Comparison of ENCODE assay signal across 13 cellular contexts in genomic region chr6:125818659-125819297, GRCh38. TPM values are rescaled to one million over a fixed set of nuclear protein-coding genes. Genes with fewer than 3 reads are reported as not detected.
DNase-seq lines count a peak whose midpoint lies in the region; ATAC-seq, FAIRE-seq and TF ChIP-seq lines count a peak whose summit lies in the region.
"Had no signal": no experiment of that assay in that cellular context is flagged by ENCODE, and none has a peak within 500 bp of the region (broad histone marks: within the 10 kb centered on the region; RNA-seq: fewer than 3 reads in every experiment).

No MANE protein-coding gene starts in this region.

- H4K20me1 ChIP-seq in K562 (replicated peaks; ENCODE audit: control insufficient read depth, insufficient read depth, low read length) (no peaks in the 10 kb centered on the region), HepG2 (ENCODE audit: insufficient read depth, low read length) (no peaks in the 10 kb centered on the region)

- H3K9me1 ChIP-seq in K562 (ENCODE audit: control insufficient read depth, insufficient read depth, low read length): no peaks in the 10 kb centered on the region

- no peak for TF ChIP-seq RAD21 in K562 (CRISPR knock-in tag; conservative IDR thresholded peaks at IDR 0.05 in 1 of 2, IDR thresholded peaks at IDR 0.05 in 1 of 2)
- no peak for TF ChIP-seq RAD21 in HepG2 (CRISPR knock-in tag; IDR thresholded peaks at IDR 0.05)

- H3K27me3 ChIP-seq in K562 (ENCODE audit: control insufficient read depth in 2 of 2, insufficient read depth in 2 of 2, low read length in 2 of 2) (no peaks in the 10 kb centered on the region), HepG2 (ENCODE audit: control insufficient read depth in 1 of 2, insufficient read depth in 2 of 2, low read length in 2 of 2) (no peaks in the 10 kb centered on the region), aorta (ENCODE audit: control insufficient read depth in 1 of 2, insufficient read depth in 2 of 2, low read length in 1 of 2) (no peaks in the 10 kb centered on the region)

- H3K27ac ChIP-seq in K562 (ENCODE audit: extremely low read depth, low read depth, low read length): no peak overlapping the region
- H3K27ac ChIP-seq in HepG2 (ENCODE audit: extremely low read length, insufficient read depth, low read length): peak overlapping the region; percentile 37
- no peak overlapping the region for H3K27ac ChIP-seq in aorta (ENCODE audit: low read depth in 1 of 2, low read length in 2 of 2)

- H3K4me2 ChIP-seq in K562 (ENCODE audit: insufficient read depth, low read length) (no peak overlapping the region), HepG2 (ENCODE audit: low read depth, low read length) (peak overlapping the region; percentile 37)

- ATAC-seq in natural killer cell (no peak), K562 (peak; percentile 55), HepG2 (0 out of 3 replicates have a peak, but pooled peaks have one; percentile 19), aorta (ENCODE audit: low FRiP score) (peak; percentile 73), GM19328 (IDR thresholded peaks at IDR 0.05; ENCODE audit: unreplicated experiment) (no peak)
- no peak for ATAC-seq in natural killer cell treated with Interleukin-12 subunit alpha and Interleukin-12 subunit beta and Interleukin-15 and Interleukin-18, amount 100 ng/mL, for 72 hours
- ATAC-seq: activated CD4-positive, alpha-beta T cell treated with anti-CD3 and anti-CD28 coated beads for 36 hours had no signal

- TF ChIP-seq EP300 in K562 (IDR thresholded peaks at IDR 0.05; ENCODE audit: low read length): no peak
- no peak for TF ChIP-seq EP300 in HepG2 (IDR thresholded peaks at IDR 0.05; ENCODE audit: low read depth in 2 of 2, low read length in 2 of 2)
- TF ChIP-seq EP300 in HepG2 (CRISPR knock-in tag; IDR thresholded peaks at IDR 0.05; ENCODE audit: borderline replicate concordance): no peak

- WGBS in K562 (ENCODE audit: insufficient coverage, low coverage, missing lambda C conversion rate): 28% methylated on average over 4 of the region's 4 CpGs
- 49% methylated on average over 4 of the region's 4 CpGs for WGBS in HepG2 (ENCODE audit: low lambda C conversion rate)
- WGBS in aorta, 2 donors: 35 to 37% methylated on average over 4 of the region's 4 CpGs

- intact Hi-C loops in natural killer cell (cut with micrococcal nuclease): no loop called here
- intact Hi-C loops in K562 (cut with micrococcal nuclease): no loop called here
- intact Hi-C loops in HepG2 (cut with micrococcal nuclease; ENCODE audit: unreplicated experiment): no loop called here
- intact Hi-C loops in aorta (cut with DNase I): no loop called here

- DNase-seq in natural killer cell: no peak
- DNase-seq in natural killer cell treated with Interleukin-12 subunit alpha and Interleukin-12 subunit beta and Interleukin-15 and Interleukin-18, amount 100 ng/mL, for 72 hours (ENCODE audit: low spot score): no peak
- no peak for DNase-seq in K562 (ENCODE audit: extremely low read depth in 1 of 4, low spot score in 3 of 4)
- no peak for DNase-seq in HepG2 (ENCODE audit: low spot score)
- no peak for DNase-seq in aorta
- no peak for DNase-seq in stimulated activated CD4-positive, alpha-beta T cell treated with anti-CD3 and anti-CD28 coated beads, Interleukin-4, amount 100 ng/mL, for 24 hours
- no peak for DNase-seq in DMS53 treated with DMSO at 0.1 percent for 48 hours (lab: John Stamatoyannopoulos, UW; ENCODE audit: unreplicated experiment)
- DNase-seq: activated CD4-positive, alpha-beta T cell treated with anti-CD3 and anti-CD28 coated beads for 36 hours; hippocampal formation; NCI-H1930; stimulated activated CD4-positive, alpha-beta T cell treated with anti-CD3 and anti-CD28 coated beads, Interleukin-4, amount 100 ng/mL, for 4 hours had no signal

- POLR2A ChIA-PET in K562 (lab: Yijun Ruan, JAX) (interaction anchor here (1.0 to 1.4 kb wide), 2 partner anchors 22 to 28 kb away, joined by 3 to 6 read pairs; partner anchors contain the start of gene NCOA7), HepG2 (lab: Yijun Ruan, JAX) (interaction anchor here (1.0 kb wide), 1 partner anchor 29 kb away, joined by 3 read pairs; the partner anchor contains the start of gene NCOA7)

- H3K4me3 ChIP-seq in K562 (no peak overlapping the region), HepG2 (replicated peaks in 1 of 3; ENCODE audit: insufficient read depth in 1 of 3, low read depth in 2 of 3, low read length in 3 of 3) (no peak overlapping the region), aorta (ENCODE audit: low read length in 2 of 2) (no peak overlapping the region)

- no peaks in the 10 kb centered on the region for H3K9me3 Mint-ChIP-seq in natural killer cell
- H3K9me3 Mint-ChIP-seq in natural killer cell treated with Interleukin-12 subunit alpha and Interleukin-12 subunit beta and Interleukin-15 and Interleukin-18, amount 100 ng/mL, for 72 hours: no peaks in the 10 kb centered on the region
- H3K9me3 Mint-ChIP-seq: brain had no signal

- no peaks in the 10 kb centered on the region for H3K9me3 ChIP-seq in K562 (replicated peaks; ENCODE audit: control insufficient read depth, insufficient read depth, low read depth, low read length)
- H3K9me3 ChIP-seq in HepG2 (ENCODE audit: low read length): no peaks in the 10 kb centered on the region
- H3K9me3 ChIP-seq in aorta (ENCODE audit: control insufficient read depth, low read length): no peaks in the 10 kb centered on the region

- H3K36me3 Mint-ChIP-seq in natural killer cell: peaks cover 4% of the 10 kb centered on the region
- peaks cover 19% of the 10 kb centered on the region for H3K36me3 Mint-ChIP-seq in natural killer cell treated with Interleukin-12 subunit alpha and Interleukin-12 subunit beta and Interleukin-15 and Interleukin-18, amount 100 ng/mL, for 72 hours

- peaks cover 34 to 45% of the 10 kb centered on the region in 2 donors for H3K4me1 Mint-ChIP-seq in natural killer cell
- H3K4me1 Mint-ChIP-seq in natural killer cell treated with Interleukin-12 subunit alpha and Interleukin-12 subunit beta and Interleukin-15 and Interleukin-18, amount 100 ng/mL, for 72 hours (ENCODE audit: low read depth in 2 of 2): peaks cover 23 to 37% of the 10 kb centered on the region in 2 donors

- H3K79me2 ChIP-seq in K562 (ENCODE audit: control insufficient read depth, insufficient read depth, low read length) (peaks cover 7% of the 10 kb centered on the region; the same call in 1 of the 3 replicates), HepG2 (ENCODE audit: insufficient read depth, low read length) (no peaks in the 10 kb centered on the region)

- no peak overlapping the region for H2AFZ ChIP-seq in K562 (ENCODE audit: low read depth, low read length)
- H2AFZ ChIP-seq in HepG2 (ENCODE audit: low read length): peak overlapping the region; percentile 39

- H3K27ac Mint-ChIP-seq in natural killer cell: peak overlapping the region; percentile 1 to 14
- H3K27ac Mint-ChIP-seq in natural killer cell treated with Interleukin-12 subunit alpha and Interleukin-12 subunit beta and Interleukin-15 and Interleukin-18, amount 100 ng/mL, for 72 hours: peak overlapping the region in 1 of 2 donors; percentile 9
- H3K27ac Mint-ChIP-seq: activated CD4-positive, alpha-beta T cell treated with anti-CD3 and anti-CD28 coated beads for 36 hours had no signal

- H3K4me1 ChIP-seq in K562 (replicated peaks in 1 of 2; ENCODE audit: control insufficient read depth in 2 of 2, insufficient read depth in 2 of 2, low read length in 2 of 2) (peaks cover 3 to 24% of the 10 kb centered on the region in 2 experiments; a peak in 2 of 5 replicates), HepG2 (ENCODE audit: insufficient read depth, low read length) (peaks cover 71% of the 10 kb centered on the region), aorta (ENCODE audit: control insufficient read depth in 1 of 2, insufficient read depth in 2 of 2, low read length in 2 of 2) (peaks cover 2 to 4% of the 10 kb centered on the region in 2 donors)

- CTCF ChIA-PET in K562 (lab: Yijun Ruan, JAX; ENCODE audit: low intra/inter-chr PET ratio) (no interaction called here), HepG2 (lab: Yijun Ruan, JAX; ENCODE audit: low intra/inter-chr PET ratio, low total read pairs) (no interaction called here)

- TF ChIP-seq POLR2A in K562 (conservative IDR thresholded peaks at IDR 0.05) (no peak), HepG2 (IDR thresholded peaks at IDR 0.05; ENCODE audit: insufficient read depth in 1 of 2, low read depth in 2 of 2, low read length in 2 of 2) (no peak)

- in situ Hi-C loops in K562 (cut with MboI) (no loop called here), HepG2 (cut with HindIII; ENCODE audit: extremely low pct_ligation_motif_present, low pct_unique_long_range_greater_than_20kb) (no loop called here)

- no TSS peak for BruUV-seq in K562 (replicated peaks; lab: Mats Ljungman, UMichigan)
- no TSS peak for BruUV-seq in HepG2 (replicated peaks; lab: Mats Ljungman, UMichigan)

- peaks cover 18% of the 10 kb centered on the region for H3K36me3 ChIP-seq in K562 (ENCODE audit: control insufficient read depth, insufficient read depth, low read length)
- no peaks in the 10 kb centered on the region; a peak in 1 of 5 replicates for H3K36me3 ChIP-seq in HepG2 (replicated peaks in 1 of 2; ENCODE audit: control insufficient read depth in 1 of 2, insufficient read depth in 2 of 2, low read length in 2 of 2)
- no peaks in the 10 kb centered on the region for H3K36me3 ChIP-seq in aorta (ENCODE audit: control insufficient read depth in 1 of 2, insufficient read depth in 2 of 2, low read length in 1 of 2)

- no peak overlapping the region for H3K4me3 Mint-ChIP-seq in natural killer cell
- no peak overlapping the region for H3K4me3 Mint-ChIP-seq in natural killer cell treated with Interleukin-12 subunit alpha and Interleukin-12 subunit beta and Interleukin-15 and Interleukin-18, amount 100 ng/mL, for 72 hours
- H3K4me3 Mint-ChIP-seq: activated CD4-positive, alpha-beta T cell treated with anti-CD3 and anti-CD28 coated beads for 36 hours had no signal

- H3K9ac ChIP-seq in K562 (ENCODE audit: insufficient read depth in 1 of 2, low read depth in 2 of 2, low read length in 2 of 2) (no peak overlapping the region), HepG2 (ENCODE audit: insufficient read depth, low read depth, low read length) (0 out of 2 replicates have a peak overlapping the region, but pooled peaks have one; percentile 11)

- no peaks in the 10 kb centered on the region for H3K27me3 Mint-ChIP-seq in natural killer cell (ENCODE audit: low read depth in 2 of 2)
- H3K27me3 Mint-ChIP-seq in natural killer cell treated with Interleukin-12 subunit alpha and Interleukin-12 subunit beta and Interleukin-15 and Interleukin-18, amount 100 ng/mL, for 72 hours: no peaks in the 10 kb centered on the region
- H3K27me3 Mint-ChIP-seq: activated CD4-positive, alpha-beta T cell treated with anti-CD3 and anti-CD28 coated beads for 36 hours; brain had no signal

- FAIRE-seq in K562 (lab: Jason Lieb, UNC) (peak; percentile 37), HepG2 (lab: Jason Lieb, UNC) (peak; percentile 15)

- TF ChIP-seq CTCF in natural killer cell (IDR thresholded peaks at IDR 0.05) (no peak), K562 (IDR thresholded peaks at IDR 0.05 in 2 of 3, conservative IDR thresholded peaks at IDR 0.05 in 1 of 3; ENCODE audit: insufficient read depth in 2 of 3, low read depth in 1 of 3, low read length in 3 of 3) (no peak), HepG2 (CRISPR knock-in tag; IDR thresholded peaks at IDR 0.05) (no peak)

RNA-seq across cellular contexts. Expression of gene NCOA7, which starts 28.0 kb away (rescaled TPM):
- 10 to 100 TPM; 37.3 to 66.6 (median 56.8) TPM for total RNA-seq in natural killer cell
- 10 to 100 TPM; 41.4 to 63.9 TPM for total RNA-seq in natural killer cell treated with Interleukin-12 subunit alpha and Interleukin-12 subunit beta and Interleukin-15 and Interleukin-18, amount 100 ng/mL, for 72 hours
- total RNA-seq in K562 (2011; cell fraction: chromatin; rRNA removed; ENCODE audit: low replicate concordance): 6.1 and 37.7 TPM in 2 replicates
- 4.8 and 5.7 TPM in 2 replicates for total RNA-seq in K562 (2011; cell fraction: nucleolus; rRNA removed)
- total RNA-seq in K562 (2011; cell fraction: nucleoplasm; rRNA removed): 10.2 and 13.4 TPM in 2 replicates
- 6.7 and 10.6 TPM in 2 replicates for total RNA-seq in K562 (2014; rRNA removed)
- 14.6 and 16.9 TPM in 2 replicates for total RNA-seq in K562 (2014; rRNA removed; fragmentation: Illumina TruSeq; extraction: Trizol)
- 9.3 and 12.7 TPM in 2 replicates for total RNA-seq in K562 (2015; rRNA removed; fragmentation: Illumina TruSeq; extraction: Trizol)
- 13.8 TPM in 2 replicates for total RNA-seq in K562 (2021)
- polyA plus RNA-seq in K562 (2011; rRNA removed): 8.9 and 9.3 TPM in 2 replicates
- 4.6 and 7.1 TPM in 2 replicates for polyA plus RNA-seq in K562 (2011; cell fraction: cytosol; rRNA removed)
- polyA plus RNA-seq in K562 (2011; cell fraction: nucleus; rRNA removed): 6.2 and 6.6 TPM in 2 replicates
- polyA plus RNA-seq in K562 (2012): 10.0 and 22.1 TPM in 2 replicates
- polyA plus RNA-seq in K562 (2014; fragmentation: Illumina TruSeq; extraction: Trizol): 11.2 and 13.6 TPM in 2 replicates
- polyA plus RNA-seq in K562 (2014; fragmentation: Nextera tagmentation; extraction: Ambion mirVana): 1 to 10 TPM; 5.8 to 7.0 TPM
- 8.5 and 11.0 TPM in 2 replicates for polyA plus RNA-seq in K562 (2014; rRNA removed)
- polyA minus RNA-seq in K562 (2011; rRNA and poly(A)+ RNA removed): 33.3 and 40.5 TPM in 2 replicates
- polyA minus RNA-seq in K562 (2011; cell fraction: cytosol; rRNA and poly(A)+ RNA removed): 10.1 and 10.2 TPM in 2 replicates
- polyA minus RNA-seq in K562 (2011; cell fraction: nucleus; rRNA and poly(A)+ RNA removed): 6.5 and 10.6 TPM in 2 replicates
- total RNA-seq in HepG2 (2016; rRNA removed; fragmentation: Illumina TruSeq; extraction: Trizol): 13.6 and 24.3 TPM in 2 replicates
- total RNA-seq in HepG2 (2016; cell fraction: cytosol; rRNA removed; fragmentation: Illumina TruSeq; extraction: Trizol; ENCODE audit: low read depth): 2.1 and 2.2 TPM in 2 replicates
- 14.1 and 25.5 TPM in 2 replicates for total RNA-seq in HepG2 (2016; cell fraction: insoluble cytoplasmic fraction; rRNA removed; fragmentation: Illumina TruSeq; extraction: Trizol)
- total RNA-seq in HepG2 (2016; cell fraction: membrane; rRNA removed; fragmentation: Illumina TruSeq; extraction: Trizol): 5.1 and 5.6 TPM in 2 replicates
- 15.2 and 17.1 TPM in 2 replicates for total RNA-seq in HepG2 (2016; cell fraction: nucleus; rRNA removed; fragmentation: Illumina TruSeq; extraction: Trizol)
- polyA plus RNA-seq in HepG2 (2011; rRNA removed): 18.7 and 20.8 TPM in 2 replicates
- polyA plus RNA-seq in HepG2 (2011; cell fraction: cytosol; rRNA removed): 14.9 and 15.1 TPM in 2 replicates
- 10.3 and 11.5 TPM in 2 replicates for polyA plus RNA-seq in HepG2 (2011; cell fraction: nucleus; rRNA removed)
- 12.9 and 15.2 TPM in 2 replicates for polyA plus RNA-seq in HepG2 (2012)
- polyA plus RNA-seq in HepG2 (2016; cell fraction: cytosol; fragmentation: Illumina TruSeq; extraction: Trizol; ENCODE audit: low read depth): 0.77 and 0.88 TPM in 2 replicates
- 18.7 and 19.3 TPM in 2 replicates for polyA plus RNA-seq in HepG2 (2016; cell fraction: insoluble cytoplasmic fraction; fragmentation: Illumina TruSeq; extraction: Trizol; ENCODE audit: low read depth)
- 3.2 and 3.7 TPM in 2 replicates for polyA plus RNA-seq in HepG2 (2016; cell fraction: membrane; fragmentation: Illumina TruSeq; extraction: Trizol; ENCODE audit: low read depth)
- polyA plus RNA-seq in HepG2 (2016; cell fraction: nucleus; fragmentation: Illumina TruSeq; extraction: Trizol; ENCODE audit: insufficient read depth, low read depth): 21.0 and 23.4 TPM in 2 replicates
- 42.4 and 115 TPM in 2 replicates for polyA minus RNA-seq in HepG2 (2011; rRNA and poly(A)+ RNA removed; ENCODE audit: low replicate concordance)
- polyA minus RNA-seq in HepG2 (2011; cell fraction: cytosol; rRNA and poly(A)+ RNA removed): 19.9 and 21.1 TPM in 2 replicates
- polyA minus RNA-seq in HepG2 (2011; cell fraction: nucleus; rRNA and poly(A)+ RNA removed): 29.4 and 39.5 TPM in 2 replicates
- 10 to 100 TPM; 57.1 to 82.1 TPM for total RNA-seq in aorta
- polyA plus RNA-seq in aorta: 10 to 100 TPM; 12.3 to 23.6 TPM

Comparison
In these comparisons a context has a peak if more than half of its experiments do, and no peak if none do; other contexts are left out.
1. ATAC-seq: peak in K562 (single experiment), HepG2 (single experiment) and aorta (single experiment); none in natural killer cell (0 of 3), natural killer cell treated with Interleukin-12 subunit alpha and Interleukin-12 subunit beta and Interleukin-15 and Interleukin-18, amount 100 ng/mL, for 72 hours (0 of 2) and GM19328 (single experiment).